Comparison of ENCODE assay signal across 8 cellular contexts in the genomic region with DNA sequence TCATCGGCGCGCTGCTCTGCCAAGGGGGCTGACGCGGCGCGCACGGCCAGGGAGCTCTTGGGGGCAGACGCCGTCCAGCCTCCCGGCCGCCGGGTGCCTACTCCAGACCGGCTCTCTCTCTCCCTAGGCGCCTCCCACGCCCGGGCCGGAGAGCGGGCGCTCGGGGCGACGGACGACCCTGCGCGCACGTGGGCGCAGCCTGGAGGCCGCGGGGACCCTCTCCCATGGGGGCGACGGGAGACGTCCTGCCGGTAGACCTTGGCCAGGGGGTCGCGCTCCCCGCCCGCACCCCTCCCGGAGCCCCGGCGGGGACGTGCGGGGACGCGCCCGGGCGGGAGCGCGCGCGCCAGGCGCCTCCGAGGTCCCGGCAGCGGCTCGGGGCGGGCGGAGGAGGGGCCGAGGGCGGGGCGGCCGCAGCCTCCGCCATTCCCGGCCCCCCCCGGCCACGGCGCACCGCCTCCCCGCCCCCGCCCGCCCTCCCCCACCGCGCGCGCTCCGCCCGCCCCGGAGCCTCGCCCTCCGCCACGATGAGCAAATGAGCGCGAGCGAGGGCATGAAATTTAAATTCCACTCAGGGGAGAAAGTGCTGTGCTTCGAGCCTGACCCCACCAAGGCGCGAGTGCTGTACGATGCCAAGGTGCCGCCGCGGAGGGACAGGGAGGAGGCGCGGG. TPM values are rescaled to one million over a fixed set of nuclear protein-coding genes. Genes with fewer than 3 reads are reported as not detected.
DNase-seq lines count a peak whose midpoint lies in the region; TF ChIP-seq lines count a peak whose summit lies in the region.

Gene MSL3, plus strand, starts transcription at position 509 of the 671 bp plus-strand sequence. Its CDS starts 27 bp downstream, at position 536.

- DNase-seq in NCI-H187 (lab: John Stamatoyannopoulos, UW) = peak; percentile 22 to 25
- DNase-seq in NCI-H187 treated with DMSO at 0.1 percent for 48 hours (lab: John Stamatoyannopoulos, UW) = no peak
- DNase-seq in HCEC 1CT = peak; percentile 58
- DNase-seq in NCI-H1092 treated with DMSO at 0.1 percent for 48 hours (lab: John Stamatoyannopoulos, UW) = peak; percentile 57
- peak; percentile 35 for DNase-seq in activated CD4-positive, alpha-beta memory T cell treated with anti-CD3 and anti-CD28 coated beads for 36 hours
- DNase-seq in effector CD4-positive, alpha-beta T cell = peak; percentile 14
- DNase-seq in lower leg skin (ENCODE audit: low spot score in 2 of 2) = no peak
- peak; percentile 47 for DNase-seq in stimulated activated CD8-positive, alpha-beta memory T cell treated with anti-CD3 and anti-CD28 coated beads, Interleukin-12 subunit alpha, Interleukin-12 subunit beta, amount 100 ng/mL, for 4 hours (ENCODE audit: low read depth)

- intact Hi-C loops in activated CD4-positive, alpha-beta memory T cell treated with anti-CD3 and anti-CD28 coated beads for 36 hours (cut with micrococcal nuclease) = loop anchor here (1.0 to 2.0 kb wide), 2 partner anchors 12 to 225 kb away; no protein-coding TSS in a partner anchor
- intact Hi-C loops in lower leg skin (cut with DNase I; ENCODE audit: low total_unique reads) = no loop called here

- POLR2A ChIA-PET in activated CD4-positive, alpha-beta memory T cell treated with anti-CD3 and anti-CD28 coated beads for 36 hours (lab: Charles Lee) = interaction anchor here (1.3 kb wide), 1 partner anchor 9 kb away, joined by 4 read pairs; no protein-coding TSS in a partner anchor

- TF ChIP-seq CTCF in lower leg skin (IDR thresholded peaks at IDR 0.05) = no peak

- peaks cover 18% of the 10 kb centered on the region for H3K4me1 Mint-ChIP-seq in activated CD4-positive, alpha-beta memory T cell treated with anti-CD3 and anti-CD28 coated beads for 36 hours (ENCODE audit: low read depth)

- no peaks in the 10 kb centered on the region for H3K9me3 Mint-ChIP-seq in activated CD4-positive, alpha-beta memory T cell treated with anti-CD3 and anti-CD28 coated beads for 36 hours

- H3K4me3 Mint-ChIP-seq in activated CD4-positive, alpha-beta memory T cell treated with anti-CD3 and anti-CD28 coated beads for 36 hours = peak within 1 kb of the TSS; percentile 95

- H3K36me3 Mint-ChIP-seq in activated CD4-positive, alpha-beta memory T cell treated with anti-CD3 and anti-CD28 coated beads for 36 hours = peaks cover 23% of the 10 kb centered on the region

- CTCF ChIA-PET in activated CD4-positive, alpha-beta memory T cell treated with anti-CD3 and anti-CD28 coated beads for 36 hours (lab: Charles Lee) = interaction anchor here (0.7 to 2.4 kb wide), 5 partner anchors 9 to 34 kb away, joined by 3 to 10 read pairs (median 7); no protein-coding TSS in a partner anchor

- H3K27me3 Mint-ChIP-seq in activated CD4-positive, alpha-beta memory T cell treated with anti-CD3 and anti-CD28 coated beads for 36 hours = peaks cover 1% of the 10 kb centered on the region

- no peak for TF ChIP-seq POLR2A in lower leg skin (IDR thresholded peaks at IDR 0.05)

- peak within 1 kb of the TSS; percentile 99 for H3K27ac Mint-ChIP-seq in activated CD4-positive, alpha-beta memory T cell treated with anti-CD3 and anti-CD28 coated beads for 36 hours

- peak within 1 kb of the TSS; percentile 58 for H3K4me3 ChIP-seq in lower leg skin (ENCODE audit: low read depth, poor library complexity, severe bottlenecking)

- 70% methylated on average over 51 of the region's 93 CpGs; no CpG with 5 or more reads in 1 of the 2 donors for WGBS in lower leg skin, 2 donors

RNA-seq across cellular contexts. Expression of gene MSL3, which starts in this region (rescaled TPM):
- 10 to 100 TPM; 45.3 to 47.0 TPM for total RNA-seq in activated CD4-positive, alpha-beta memory T cell treated with anti-CD3 and anti-CD28 coated beads for 36 hours
- total RNA-seq in lower leg skin = 10 to 100 TPM; 12.4 to 15.2 (median 13.6) TPM

Comparison
In these comparisons a context has a peak if more than half of its experiments do, and no peak if none do; other contexts are left out.
1. DNase-seq: peak in NCI-H187 (2 of 2), HCEC 1CT (single experiment), NCI-H1092 treated with DMSO at 0.1 percent for 48 hours (single experiment), activated CD4-positive, alpha-beta memory T cell treated with anti-CD3 and anti-CD28 coated beads for 36 hours (single experiment), effector CD4-positive, alpha-beta T cell (single experiment) and stimulated activated CD8-positive, alpha-beta memory T cell treated with anti-CD3 and anti-CD28 coated beads, Interleukin-12 subunit alpha, Interleukin-12 subunit beta, amount 100 ng/mL, for 4 hours (single experiment); none in NCI-H187 treated with DMSO at 0.1 percent for 48 hours (single experiment) and lower leg skin (0 of 2).